In genomic region chr4:39626261-39626660, GRCh38 we compare ENCODE assay signal across 12 cellular contexts. TPM values are rescaled to one million over a fixed set of nuclear protein-coding genes. Genes with fewer than 3 reads are reported as not detected.
DNase-seq lines count a peak whose midpoint lies in the region; ATAC-seq and TF ChIP-seq lines count a peak whose summit lies in the region.
"Had no signal": no experiment of that assay in that cellular context is flagged by ENCODE, and none has a peak within 500 bp of the region (broad histone marks: within the 10 kb centered on the region; RNA-seq: fewer than 3 reads in every experiment).

No MANE protein-coding gene starts in this region.

- peaks cover 2% of the 10 kb centered on the region for H3K36me3 Mint-ChIP-seq in memory B cell

- no peak overlapping the region for H3K4me3 ChIP-seq in uterus

- no peak for TF ChIP-seq CTCF in uterus (IDR thresholded peaks at IDR 0.05)

- TF ChIP-seq POLR2A in uterus (IDR thresholded peaks at IDR 0.05): no peak

- H3K27me3 ChIP-seq in uterus: no peaks in the 10 kb centered on the region
- H3K27me3 ChIP-seq: neutrophil had no signal

- no peak overlapping the region for H3K27ac ChIP-seq in uterus
- H3K27ac ChIP-seq: HL-60, neutrophil had no signal

- ATAC-seq in GM18861 (IDR thresholded peaks at IDR 0.05; ENCODE audit: unreplicated experiment): peak; percentile 65
- peak; percentile 59 for ATAC-seq in GM21723 (IDR thresholded peaks at IDR 0.05; ENCODE audit: unreplicated experiment)
- ATAC-seq in HG03442 (IDR thresholded peaks at IDR 0.05; ENCODE audit: unreplicated experiment): peak; percentile 58
- peak; percentile 95 for ATAC-seq in memory B cell (ENCODE audit: low read depth)

- no peaks in the 10 kb centered on the region for H3K36me3 ChIP-seq in uterus

- H3K9me3 ChIP-seq in uterus: no peaks in the 10 kb centered on the region
- H3K9me3 ChIP-seq: neutrophil had no signal

- H3K27ac Mint-ChIP-seq in memory B cell: peak overlapping the region; percentile 89
- H3K27ac Mint-ChIP-seq: activated naive CD4-positive, alpha-beta T cell treated with anti-CD3 and anti-CD28 coated beads, Interleukin-2, amount 50 U/mL, for 24 hours had no signal

- peak overlapping the region; percentile 76 for H3K4me3 Mint-ChIP-seq in memory B cell
- H3K4me3 Mint-ChIP-seq: activated naive CD4-positive, alpha-beta T cell treated with anti-CD3 and anti-CD28 coated beads, Interleukin-2, amount 50 U/mL, for 24 hours; endodermal cell had no signal

- intact Hi-C loops in uterus (cut with DNase I; ENCODE audit: low total_unique reads): no loop called here

- no peaks in the 10 kb centered on the region for H3K9me3 Mint-ChIP-seq in memory B cell
- H3K9me3 Mint-ChIP-seq: activated naive CD4-positive, alpha-beta T cell treated with anti-CD3 and anti-CD28 coated beads, Interleukin-2, amount 50 U/mL, for 24 hours had no signal

- DNase-seq in memory B cell (ENCODE audit: low spot score in 2 of 2) (peak in 1 of 2 donors; percentile 66), middle frontal gyrus (ENCODE audit: extremely low spot score, low spot score) (no peak), uterus (no peak), NCI-H1694 treated with DMSO at 0.1 percent for 48 hours (lab: John Stamatoyannopoulos, UW) (no peak), NCI-H1048 (lab: John Stamatoyannopoulos, UW) (no peak)
- DNase-seq: endodermal cell had no signal

- peaks cover 39% of the 10 kb centered on the region for H3K4me1 Mint-ChIP-seq in memory B cell
- H3K4me1 Mint-ChIP-seq: activated naive CD4-positive, alpha-beta T cell treated with anti-CD3 and anti-CD28 coated beads, Interleukin-2, amount 50 U/mL, for 24 hours had no signal

- no peaks in the 10 kb centered on the region for H3K27me3 Mint-ChIP-seq in memory B cell
- H3K27me3 Mint-ChIP-seq: activated naive CD4-positive, alpha-beta T cell treated with anti-CD3 and anti-CD28 coated beads, Interleukin-2, amount 50 U/mL, for 24 hours had no signal

- H3K4me1 ChIP-seq in uterus: peaks cover 0 to 5% of the 10 kb centered on the region in 2 donors

RNA-seq across cellular contexts. Expression of gene SMIM14, which starts 12.4 kb away (rescaled TPM):
- total RNA-seq in uterus: 10 to 100 TPM; 21.3 to 53.2 (median 35.3) TPM
